ENCODE assay signal across 8 cellular contexts in the genomic region with DNA sequence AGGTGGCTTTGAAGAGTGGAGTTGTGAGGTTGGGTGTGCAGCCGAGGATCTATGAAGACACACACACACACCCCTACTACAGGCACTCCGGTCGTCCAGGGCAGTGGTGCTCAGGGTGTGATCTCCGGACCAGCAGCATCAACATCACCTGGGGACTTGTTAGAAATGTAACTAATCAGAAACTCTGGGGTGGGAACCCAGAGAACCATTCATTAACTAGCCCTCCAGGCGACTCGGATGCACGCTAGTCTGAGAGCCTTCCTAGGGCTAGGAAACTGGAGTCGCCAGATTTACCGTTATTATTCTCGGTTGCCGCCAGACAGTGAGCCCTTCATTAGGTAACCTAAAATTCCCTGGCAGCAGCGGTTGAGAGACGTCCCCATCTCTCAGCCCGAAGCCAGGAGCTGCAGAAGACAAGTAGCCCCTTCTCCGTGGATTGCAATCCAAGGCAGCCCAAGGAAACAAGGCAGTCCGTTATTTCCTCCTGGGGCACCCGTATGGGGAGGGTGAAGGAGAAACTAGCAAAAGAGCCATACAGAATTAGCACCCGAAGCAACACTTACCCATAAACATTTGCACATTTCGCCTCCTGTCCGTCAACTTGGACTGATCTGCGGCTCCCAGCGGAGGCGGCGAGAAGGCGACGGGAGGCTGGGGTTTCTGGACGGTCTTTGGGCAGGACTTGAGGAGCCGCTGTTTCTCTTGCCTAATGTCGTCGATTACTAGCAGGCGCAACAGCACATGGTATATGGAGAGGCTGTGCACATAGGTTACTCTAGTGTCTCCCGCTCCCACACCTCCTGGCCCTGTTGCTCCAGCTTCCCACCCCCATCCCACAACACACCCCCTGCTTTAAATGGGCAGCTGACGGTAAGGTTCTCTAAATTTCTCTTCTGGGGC. TPM values are rescaled to one million over a fixed set of nuclear protein-coding genes. Genes with fewer than 3 reads are reported as not detected.
DNase-seq lines count a peak whose midpoint lies in the region; ATAC-seq and TF ChIP-seq lines count a peak whose summit lies in the region.

No MANE protein-coding gene starts in this region.

- H3K9me3 ChIP-seq in Loucy (ENCODE audit: insufficient read depth, low read depth, low read length) (no peaks in the 10 kb centered on the region), breast epithelium (no peaks in the 10 kb centered on the region)

- peak overlapping the region; percentile 76 for H3K4me2 ChIP-seq in Loucy (ENCODE audit: low read depth, low read length, poor library complexity, severe bottlenecking)

- peak overlapping the region; percentile 71 for H3K9ac ChIP-seq in Loucy (ENCODE audit: low read depth, low read length, poor library complexity, severe bottlenecking)

- H3K4me1 ChIP-seq in Loucy (ENCODE audit: insufficient read depth, low read length, poor library complexity, severe bottlenecking) = peaks cover 5% of the 10 kb centered on the region
- H3K4me1 ChIP-seq in breast epithelium = peaks cover 0 to 6% of the 10 kb centered on the region in 2 donors

- no peaks in the 10 kb centered on the region for H3K9me2 ChIP-seq in Loucy (replicated peaks; ENCODE audit: low read depth, low read length)

- H3K36me3 ChIP-seq in Loucy (ENCODE audit: insufficient read depth, low read length) (no peaks in the 10 kb centered on the region), breast epithelium (no peaks in the 10 kb centered on the region)

- peak overlapping the region; percentile 99 for H3K27ac ChIP-seq in breast epithelium

- H2AFZ ChIP-seq in Loucy (ENCODE audit: low read length) = peak overlapping the region; percentile 97

- H3K27me3 ChIP-seq in Loucy (ENCODE audit: insufficient read depth, low read length, poor library complexity, severe bottlenecking) (peaks cover 8% of the 10 kb centered on the region), breast epithelium (no peaks in the 10 kb centered on the region)

- no peaks in the 10 kb centered on the region for H3F3A ChIP-seq in Loucy (ENCODE audit: low read depth)

- no peak for TF ChIP-seq POLR2A in breast epithelium (IDR thresholded peaks at IDR 0.05)

- TF ChIP-seq CTCF in Loucy (conservative IDR thresholded peaks at IDR 0.05; ENCODE audit: low read length) = no peak
- no peak for TF ChIP-seq CTCF in breast epithelium (IDR thresholded peaks at IDR 0.05)

- intact Hi-C loops in breast epithelium (cut with DNase I; ENCODE audit: low total_unique reads) (loop anchor here (10.0 kb wide), 1 partner anchor 273 kb away; no protein-coding TSS in a partner anchor), left colon (cut with DNase I, micrococcal nuclease) (no loop called here)

- no peaks in the 10 kb centered on the region for H3K79me2 ChIP-seq in Loucy (ENCODE audit: insufficient read depth, low read length)

- DNase-seq in breast epithelium (ENCODE audit: low spot score in 2 of 2) (peak in 1 of 2 donors; percentile 36), left colon (peak; percentile 18 to 28), stromal cell of bone marrow (ENCODE audit: low read depth) (peak; percentile 49), NCI-H1694 (lab: John Stamatoyannopoulos, UW) (no peak), NCI-H345 (lab: John Stamatoyannopoulos, UW) (no peak)

- ATAC-seq in GM21576 (IDR thresholded peaks at IDR 0.05; ENCODE audit: unreplicated experiment) (peak; percentile 19), left colon (no peak)

- H3K4me3 ChIP-seq in GM08714 (ENCODE audit: low read length) (peak overlapping the region; percentile 61; the same call in 1 of the 2 replicates), Loucy (ENCODE audit: low read length, poor library complexity, severe bottlenecking) (peak overlapping the region; percentile 86), breast epithelium (peak overlapping the region; percentile 73 to 86 (median 73))

- H4K20me1 ChIP-seq in Loucy (ENCODE audit: insufficient read depth, low read length, poor library complexity, severe bottlenecking) = no peaks in the 10 kb centered on the region

RNA-seq across cellular contexts. Expression of a gene that starts 2.9 kb away (rescaled TPM):
- total RNA-seq in breast epithelium (100 to 1,000 TPM; 109 to 243 (median 110) TPM), left colon (10 to 100 TPM; 18.0 to 18.5 TPM)

Comparison
In these comparisons a context has a peak if more than half of its experiments do, and no peak if none do; other contexts are left out.
1. DNase-seq: peak in left colon (2 of 2) and stromal cell of bone marrow (single experiment); none in NCI-H1694 (single experiment) and NCI-H345 (single experiment).
2. RNA of a gene that starts 2.9 kb away (total RNA-seq): 109 to 243 TPM in breast epithelium; 18.0 to 18.5 TPM in left colon; every median in the first group is over 4 times any median in the second.
3. Peak in every context shown above with its lines, with median percentiles within 50 percentile points of each other: H3K4me3 ChIP-seq.